ENCODE assay signal across 3 cellular contexts in the genomic region with DNA sequence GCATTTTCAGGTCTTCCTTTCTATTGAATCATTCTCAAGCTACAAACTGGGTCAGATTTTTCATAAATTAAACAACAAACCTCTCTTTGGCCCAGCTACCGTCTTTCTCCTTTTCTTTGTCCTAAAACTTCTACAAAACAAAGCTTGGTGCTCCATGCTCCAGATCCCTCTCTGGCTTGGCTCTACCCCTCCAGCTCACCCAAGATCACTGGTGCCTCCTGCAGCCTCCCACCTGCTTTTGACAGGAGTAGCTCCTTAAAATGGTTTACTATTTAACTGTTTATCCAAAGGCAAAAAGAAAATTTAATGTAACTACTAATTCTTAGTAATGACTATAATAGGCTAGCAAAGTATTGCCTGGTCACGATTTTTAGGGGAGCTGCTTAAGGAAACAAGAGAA.
TF ChIP-seq lines count a peak whose summit lies in the region.

No MANE protein-coding gene starts in this region.

TF ChIP-seq in GM23338, 12 proteins besides CTCF, POLR2A, EP300 and RAD21 (continues in another document):
- TF ChIP-seq REST (IDR thresholded peaks at IDR 0.05; ENCODE audit: unreplicated experiment) (no peak), JUNB (IDR thresholded peaks at IDR 0.05; ENCODE audit: unreplicated experiment) (no peak), STAT1 (IDR thresholded peaks at IDR 0.05; ENCODE audit: unreplicated experiment) (no peak), EZH2phosphoT487 (IDR thresholded peaks at IDR 0.05; ENCODE audit: unreplicated experiment) (no peak), CREB1 (CRISPR knock-in tag; IDR thresholded peaks at IDR 0.05; ENCODE audit: low read depth) (no peak), EZH2 (IDR thresholded peaks at IDR 0.05; ENCODE audit: low read depth, unreplicated experiment) (no peak), ZNF331 (CRISPR knock-in tag; IDR thresholded peaks at IDR 0.05; ENCODE audit: low read depth) (no peak), ETS1 (IDR thresholded peaks at IDR 0.05) (no peak), NANOG (IDR thresholded peaks at IDR 0.05; ENCODE audit: borderline replicate concordance) (no peak)

TF ChIP-seq in HCT116, 20 proteins besides CTCF, POLR2A, EP300 and RAD21:
- TF ChIP-seq TCF7L2 (IDR thresholded peaks at IDR 0.05; ENCODE audit: borderline replicate concordance, extremely low read depth, insufficient read depth, insufficient read length) = no peak
- TF ChIP-seq REST (IDR thresholded peaks at IDR 0.05; ENCODE audit: low read depth) = no peak
- no peak for TF ChIP-seq ELF1 (IDR thresholded peaks at IDR 0.05; ENCODE audit: borderline replicate concordance, low read depth)
- no peak for TF ChIP-seq EZH2phosphoT487 (IDR thresholded peaks at IDR 0.05; ENCODE audit: borderline replicate concordance)
- no peak for TF ChIP-seq ZNF274 (IDR thresholded peaks at IDR 0.05; ENCODE audit: low read depth, low read length)
- no peak for TF ChIP-seq SRF (IDR thresholded peaks at IDR 0.05; ENCODE audit: low read depth)
- TF ChIP-seq SP1 (IDR thresholded peaks at IDR 0.05; ENCODE audit: low read depth) = no peak
- TF ChIP-seq, protein P1, sequence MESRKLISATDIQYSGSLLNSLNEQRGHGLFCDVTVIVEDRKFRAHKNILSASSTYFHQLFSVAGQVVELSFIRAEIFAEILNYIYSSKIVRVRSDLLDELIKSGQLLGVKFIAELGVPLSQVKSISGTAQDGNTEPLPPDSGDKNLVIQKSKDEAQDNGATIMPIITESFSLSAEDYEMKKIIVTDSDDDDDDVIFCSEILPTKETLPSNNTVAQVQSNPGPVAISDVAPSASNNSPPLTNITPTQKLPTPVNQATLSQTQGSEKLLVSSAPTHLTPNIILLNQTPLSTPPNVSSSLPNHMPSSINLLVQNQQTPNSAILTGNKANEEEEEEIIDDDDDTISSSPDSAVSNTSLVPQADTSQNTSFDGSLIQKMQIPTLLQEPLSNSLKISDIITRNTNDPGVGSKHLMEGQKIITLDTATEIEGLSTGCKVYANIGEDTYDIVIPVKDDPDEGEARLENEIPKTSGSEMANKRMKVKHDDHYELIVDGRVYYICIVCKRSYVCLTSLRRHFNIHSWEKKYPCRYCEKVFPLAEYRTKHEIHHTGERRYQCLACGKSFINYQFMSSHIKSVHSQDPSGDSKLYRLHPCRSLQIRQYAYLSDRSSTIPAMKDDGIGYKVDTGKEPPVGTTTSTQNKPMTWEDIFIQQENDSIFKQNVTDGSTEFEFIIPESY (IDR thresholded peaks at IDR 0.05; ENCODE audit: extremely low read depth, insufficient replicate concordance, low read length) = no peak
- no peak for TF ChIP-seq JUND (IDR thresholded peaks at IDR 0.05)
- no peak for TF ChIP-seq ZFX (IDR thresholded peaks at IDR 0.05)

TF ChIP-seq in K562, 482 proteins besides CTCF, POLR2A, EP300 and RAD21:
- TF ChIP-seq NR2F6 (CRISPR knock-in tag; IDR thresholded peaks at IDR 0.05) (no peak), U2AF2 (optimal IDR thresholded peaks at IDR 0.05; ENCODE audit: low read depth, low read length) (no peak), ZNF146 (CRISPR knock-in tag; IDR thresholded peaks at IDR 0.05; ENCODE audit: unreplicated experiment) (no peak), POLR2G (IDR thresholded peaks at IDR 0.05; ENCODE audit: low read depth, low read length) (no peak), REST (CRISPR knock-in tag; IDR thresholded peaks at IDR 0.05; ENCODE audit: low read depth) (no peak), HMG20B (CRISPR knock-in tag; IDR thresholded peaks at IDR 0.05) (no peak), POLR2H (tag; IDR thresholded peaks at IDR 0.05; ENCODE audit: low read depth) (no peak), TARDBP (IDR thresholded peaks at IDR 0.05) (no peak), ZNF583 (CRISPR knock-in tag; IDR thresholded peaks at IDR 0.05) (no peak), RBM14 (IDR thresholded peaks at IDR 0.05; ENCODE audit: borderline replicate concordance, insufficient read depth, low read depth, low read length) (no peak), RUNX1 (IDR thresholded peaks at IDR 0.05; ENCODE audit: low read depth) (no peak), PTTG1 (tag; IDR thresholded peaks at IDR 0.05; ENCODE audit: low read depth) (no peak), POLR3A (IDR thresholded peaks at IDR 0.05; ENCODE audit: borderline replicate concordance, extremely low read depth, insufficient read depth, insufficient read length) (no peak), SIRT6 (IDR thresholded peaks at IDR 0.05; ENCODE audit: low read depth, low read length) (no peak), SRF (CRISPR knock-in tag; IDR thresholded peaks at IDR 0.05) (no peak), ETS2 (tag; IDR thresholded peaks at IDR 0.05; ENCODE audit: borderline replicate concordance, poor library complexity, severe bottlenecking) (no peak)
- TF ChIP-seq, protein P2, sequence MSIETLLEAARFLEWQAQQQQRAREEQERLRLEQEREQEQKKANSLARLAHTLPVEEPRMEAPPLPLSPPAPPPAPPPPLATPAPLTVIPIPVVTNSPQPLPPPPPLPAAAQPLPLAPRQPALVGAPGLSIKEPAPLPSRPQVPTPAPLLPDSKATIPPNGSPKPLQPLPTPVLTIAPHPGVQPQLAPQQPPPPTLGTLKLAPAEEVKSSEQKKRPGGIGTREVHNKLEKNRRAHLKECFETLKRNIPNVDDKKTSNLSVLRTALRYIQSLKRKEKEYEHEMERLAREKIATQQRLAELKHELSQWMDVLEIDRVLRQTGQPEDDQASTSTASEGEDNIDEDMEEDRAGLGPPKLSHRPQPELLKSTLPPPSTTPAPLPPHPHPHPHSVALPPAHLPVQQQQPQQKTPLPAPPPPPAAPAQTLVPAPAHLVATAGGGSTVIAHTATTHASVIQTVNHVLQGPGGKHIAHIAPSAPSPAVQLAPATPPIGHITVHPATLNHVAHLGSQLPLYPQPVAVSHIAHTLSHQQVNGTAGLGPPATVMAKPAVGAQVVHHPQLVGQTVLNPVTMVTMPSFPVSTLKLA (conservative IDR thresholded peaks at IDR 0.05) = no peak
- TF ChIP-seq, protein P3, sequence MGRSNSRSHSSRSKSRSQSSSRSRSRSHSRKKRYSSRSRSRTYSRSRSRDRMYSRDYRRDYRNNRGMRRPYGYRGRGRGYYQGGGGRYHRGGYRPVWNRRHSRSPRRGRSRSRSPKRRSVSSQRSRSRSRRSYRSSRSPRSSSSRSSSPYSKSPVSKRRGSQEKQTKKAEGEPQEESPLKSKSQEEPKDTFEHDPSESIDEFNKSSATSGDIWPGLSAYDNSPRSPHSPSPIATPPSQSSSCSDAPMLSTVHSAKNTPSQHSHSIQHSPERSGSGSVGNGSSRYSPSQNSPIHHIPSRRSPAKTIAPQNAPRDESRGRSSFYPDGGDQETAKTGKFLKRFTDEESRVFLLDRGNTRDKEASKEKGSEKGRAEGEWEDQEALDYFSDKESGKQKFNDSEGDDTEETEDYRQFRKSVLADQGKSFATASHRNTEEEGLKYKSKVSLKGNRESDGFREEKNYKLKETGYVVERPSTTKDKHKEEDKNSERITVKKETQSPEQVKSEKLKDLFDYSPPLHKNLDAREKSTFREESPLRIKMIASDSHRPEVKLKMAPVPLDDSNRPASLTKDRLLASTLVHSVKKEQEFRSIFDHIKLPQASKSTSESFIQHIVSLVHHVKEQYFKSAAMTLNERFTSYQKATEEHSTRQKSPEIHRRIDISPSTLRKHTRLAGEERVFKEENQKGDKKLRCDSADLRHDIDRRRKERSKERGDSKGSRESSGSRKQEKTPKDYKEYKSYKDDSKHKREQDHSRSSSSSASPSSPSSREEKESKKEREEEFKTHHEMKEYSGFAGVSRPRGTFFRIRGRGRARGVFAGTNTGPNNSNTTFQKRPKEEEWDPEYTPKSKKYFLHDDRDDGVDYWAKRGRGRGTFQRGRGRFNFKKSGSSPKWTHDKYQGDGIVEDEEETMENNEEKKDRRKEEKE (IDR thresholded peaks at IDR 0.05; ENCODE audit: borderline replicate concordance in 1 of 2, control insufficient read depth in 1 of 2, low read depth in 2 of 2, low read length in 1 of 2) = no peak
- TF ChIP-seq, protein P4, sequence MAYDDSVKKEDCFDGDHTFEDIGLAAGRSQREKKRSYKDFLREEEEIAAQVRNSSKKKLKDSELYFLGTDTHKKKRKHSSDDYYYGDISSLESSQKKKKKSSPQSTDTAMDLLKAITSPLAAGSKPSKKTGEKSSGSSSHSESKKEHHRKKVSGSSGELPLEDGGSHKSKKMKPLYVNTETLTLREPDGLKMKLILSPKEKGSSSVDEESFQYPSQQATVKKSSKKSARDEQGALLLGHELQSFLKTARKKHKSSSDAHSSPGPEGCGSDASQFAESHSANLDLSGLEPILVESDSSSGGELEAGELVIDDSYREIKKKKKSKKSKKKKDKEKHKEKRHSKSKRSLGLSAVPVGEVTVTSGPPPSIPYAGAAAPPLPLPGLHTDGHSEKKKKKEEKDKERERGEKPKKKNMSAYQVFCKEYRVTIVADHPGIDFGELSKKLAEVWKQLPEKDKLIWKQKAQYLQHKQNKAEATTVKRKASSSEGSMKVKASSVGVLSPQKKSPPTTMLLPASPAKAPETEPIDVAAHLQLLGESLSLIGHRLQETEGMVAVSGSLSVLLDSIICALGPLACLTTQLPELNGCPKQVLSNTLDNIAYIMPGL (CRISPR knock-in tag; IDR thresholded peaks at IDR 0.05) = no peak
